9 cellular contexts compared by ENCODE assay signal in genomic region chr6:157514659-157515496, GRCh38.
DNase-seq lines count a peak whose midpoint lies in the region; ATAC-seq and TF ChIP-seq lines count a peak whose summit lies in the region.
"Had no signal": no experiment of that assay in that cellular context is flagged by ENCODE, and none has a peak within 500 bp of the region (broad histone marks: within the 10 kb centered on the region; RNA-seq: fewer than 3 reads in every experiment).

No MANE protein-coding gene starts in this region.

- peaks cover 7% of the 10 kb centered on the region for H3K4me1 ChIP-seq in skeletal muscle satellite cell (ENCODE audit: control insufficient read depth, insufficient read depth, low read length)

- H3K36me3 ChIP-seq in skeletal muscle satellite cell (ENCODE audit: insufficient read depth, low read length), result no peaks in the 10 kb centered on the region

- ATAC-seq in HG03354 (IDR thresholded peaks at IDR 0.05; ENCODE audit: poor library complexity, severe bottlenecking, unreplicated experiment), result no peak
- no peak for ATAC-seq in HG02870 (IDR thresholded peaks at IDR 0.05; ENCODE audit: unreplicated experiment)

- peak; percentile 58 for DNase-seq in NK-92 treated with Interleukin-12 subunit alpha and Interleukin-12 subunit beta, amount 100 ng/mL, for 24 hours (lab: John Stamatoyannopoulos, UW)
- no peak for DNase-seq in NK-92 (lab: John Stamatoyannopoulos, UW; ENCODE audit: unreplicated experiment)
- DNase-seq in RPMI7951 (ENCODE audit: low read depth), result peak; percentile 89
- peak; percentile 74 for DNase-seq in fibroblast of mammary gland (ENCODE audit: low read depth)
- DNase-seq in NCI-H1092 treated with DMSO at 0.1 percent for 48 hours (lab: John Stamatoyannopoulos, UW), result no peak
- DNase-seq: NCI-H1417 treated with DMSO at 0.1 percent for 48 hours had no signal

- H3K4me2 ChIP-seq in skeletal muscle satellite cell (ENCODE audit: low read length), result peak overlapping the region; percentile 6

- no peak overlapping the region for H3K4me3 ChIP-seq in fibroblast of mammary gland (ENCODE audit: control insufficient read depth, low read depth, low read length)
- no peak overlapping the region for H3K4me3 ChIP-seq in skeletal muscle satellite cell (ENCODE audit: low read length)

- H3K27me3 ChIP-seq in skeletal muscle satellite cell (ENCODE audit: control insufficient read depth, insufficient read depth, low read length), result no peaks in the 10 kb centered on the region

- no peak overlapping the region for H3K9ac ChIP-seq in skeletal muscle satellite cell (ENCODE audit: low read depth, low read length)

- no peaks in the 10 kb centered on the region for H3K9me3 ChIP-seq in skeletal muscle satellite cell (replicated peaks; ENCODE audit: low read length)

- TF ChIP-seq CTCF in fibroblast of mammary gland (conservative IDR thresholded peaks at IDR 0.05; ENCODE audit: control insufficient read depth, insufficient read depth, low read depth, low read length), result no peak

Comparison
In these comparisons a context has a peak if more than half of its experiments do, and no peak if none do; other contexts are left out.
1. DNase-seq: peak in NK-92 treated with Interleukin-12 subunit alpha and Interleukin-12 subunit beta, amount 100 ng/mL, for 24 hours (single experiment), RPMI7951 (single experiment) and fibroblast of mammary gland (single experiment); none in NK-92 (single experiment) and NCI-H1092 treated with DMSO at 0.1 percent for 48 hours (single experiment).